In the genomic region with DNA sequence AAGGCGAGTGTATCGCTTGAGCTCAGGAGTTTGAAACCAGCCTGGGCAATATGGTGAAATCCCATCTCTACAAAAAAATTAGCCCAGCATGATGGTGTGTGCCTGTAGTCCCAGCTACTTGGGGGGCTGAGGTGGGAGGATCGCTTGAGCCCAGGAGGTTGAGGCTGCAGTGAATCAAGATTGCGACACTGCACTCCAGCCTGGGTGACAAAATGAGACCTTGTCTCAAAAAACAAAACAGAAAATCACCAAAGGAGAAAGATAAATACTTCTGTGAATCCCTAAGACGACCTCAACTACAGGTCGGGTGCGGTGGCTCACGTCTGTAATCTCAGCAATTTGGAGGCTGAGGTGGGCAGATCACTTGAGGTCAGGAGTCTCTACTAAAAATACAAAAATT, we compare ENCODE assay signal across 3 cellular contexts. TPM values are rescaled to one million over a fixed set of nuclear protein-coding genes. Genes with fewer than 3 reads are reported as not detected.
"Had no signal": no experiment of that assay in that cellular context is flagged by ENCODE, and none has a peak within 500 bp of the region (broad histone marks: within the 10 kb centered on the region; RNA-seq: fewer than 3 reads in every experiment).

No MANE protein-coding gene starts in this region.

RNA-seq across cellular contexts. Expression of a gene that starts 21.4 kb away (rescaled TPM):
- total RNA-seq: PC-3, SJSA1 had no signal
- polyA plus RNA-seq: SK-N-SH had no signal
